In genomic region chr15:72962054-72962702, GRCh38 we compare ENCODE assay signal across 18 cellular contexts.
"Had no signal": no experiment of that assay in that cellular context is flagged by ENCODE, and none has a peak within 500 bp of the region (broad histone marks: within the 10 kb centered on the region; RNA-seq: fewer than 3 reads in every experiment).

No MANE protein-coding gene starts in this region.

- H3K36me3 Mint-ChIP-seq: activated CD8-positive, alpha-beta memory T cell treated with anti-CD3 and anti-CD28 coated beads, Interleukin-2, amount 10 ng/mL, durations not matched to agents 7 days and 5 days; activated naive CD8-positive, alpha-beta T cell treated with anti-CD3 and anti-CD28 coated beads for 36 hours had no signal

- H3K27ac Mint-ChIP-seq: activated CD8-positive, alpha-beta memory T cell treated with anti-CD3 and anti-CD28 coated beads, Interleukin-2, amount 10 ng/mL, durations not matched to agents 7 days and 5 days; activated naive CD8-positive, alpha-beta T cell treated with anti-CD3 and anti-CD28 coated beads for 36 hours; T-helper 17 cell; WTC11 had no signal

- H3K4me3 ChIP-seq: cardiac muscle cell had no signal

- H3K36me3 ChIP-seq: brain microvascular endothelial cell, cardiac muscle cell had no signal

- H3K4me1 Mint-ChIP-seq: activated naive CD8-positive, alpha-beta T cell treated with anti-CD3 and anti-CD28 coated beads for 36 hours; WTC11 had no signal

- H3K27me3 ChIP-seq: brain microvascular endothelial cell, cardiac muscle cell had no signal

- H3K27me3 Mint-ChIP-seq: T-helper 17 cell had no signal

- H3K9me3 Mint-ChIP-seq: activated naive CD8-positive, alpha-beta T cell treated with anti-CD3 and anti-CD28 coated beads for 36 hours had no signal

- ATAC-seq: activated CD8-positive, alpha-beta memory T cell treated with anti-CD3 and anti-CD28 coated beads, Interleukin-2, amount 10 ng/mL, durations not matched to agents 7 days and 5 days; activated T-cell treated with anti-CD3 and anti-CD28 coated beads, Interleukin-2, amount 50 U/mL, for 4 hours; T-helper 17 cell; WTC11 had no signal

- H3K4me3 Mint-ChIP-seq: activated CD8-positive, alpha-beta memory T cell treated with anti-CD3 and anti-CD28 coated beads, Interleukin-2, amount 10 ng/mL, durations not matched to agents 7 days and 5 days; activated naive CD8-positive, alpha-beta T cell treated with anti-CD3 and anti-CD28 coated beads for 36 hours; activated T-cell treated with anti-CD3 and anti-CD28 coated beads, Interleukin-2, amount 50 U/mL, for 4 hours; T-helper 17 cell; WTC11 had no signal

- H3K27ac ChIP-seq: brain microvascular endothelial cell, cardiac muscle cell, KMS-11 had no signal

- DNase-seq: activated CD4-positive, alpha-beta T cell treated with anti-CD3 and anti-CD28 coated beads for 48 hours; activated CD4-positive, alpha-beta T cell treated with anti-CD3 and anti-CD28 coated beads, Interleukin-2, amount 50 U/mL, for 48 hours; activated CD4-positive, CD25-positive, alpha-beta regulatory T cell treated with anti-CD3 and anti-CD28 coated beads, Interleukin-2, amount 50 U/mL, for 72 hours; activated CD8-positive, alpha-beta memory T cell treated with anti-CD3 and anti-CD28 coated beads, Interleukin-2, amount 10 ng/mL, durations not matched to agents 7 days and 5 days; activated effector memory CD4-positive, alpha-beta T cell treated with anti-CD3 and anti-CD28 coated beads, Interleukin-2, amount 50 U/mL, for 16 hours; activated naive CD4-positive, alpha-beta T cell treated with Interleukin-2 at 50 U/mL for 16 hours; activated naive CD8-positive, alpha-beta T cell treated with anti-CD3 and anti-CD28 coated beads for 36 hours; activated T-cell treated with anti-CD3 and anti-CD28 coated beads, Interleukin-2, amount 50 U/mL, for 4 hours; brain microvascular endothelial cell; NCI-H1417; NCI-H1930; NCI-H526; SHP77; T-helper 17 cell; T-helper 9 cell had no signal
